14 cellular contexts compared by ENCODE assay signal in the genomic region with DNA sequence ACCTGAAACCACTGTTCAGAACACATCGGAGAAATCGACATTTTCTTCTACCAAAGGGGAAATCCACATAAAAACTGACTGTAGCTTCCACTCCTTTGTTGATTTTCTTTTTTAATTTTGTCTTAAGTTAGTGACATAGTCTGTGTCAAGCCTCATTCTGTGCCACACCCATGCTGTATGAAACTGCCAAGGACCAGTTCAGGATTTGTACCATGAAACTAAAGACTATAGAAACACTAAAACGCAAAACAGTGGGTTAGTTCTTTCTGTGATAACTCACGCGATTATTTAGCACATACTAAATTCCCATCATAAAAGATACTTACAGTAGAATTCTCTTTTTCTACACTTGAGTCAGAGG. TPM values are rescaled to one million over a fixed set of nuclear protein-coding genes. Genes with fewer than 3 reads are reported as not detected.
DNase-seq lines count a peak whose midpoint lies in the region; ATAC-seq, FAIRE-seq and TF ChIP-seq lines count a peak whose summit lies in the region.
"Had no signal": no experiment of that assay in that cellular context is flagged by ENCODE, and none has a peak within 500 bp of the region (broad histone marks: within the 10 kb centered on the region; RNA-seq: fewer than 3 reads in every experiment).

No MANE protein-coding gene starts in this region.

- no peaks in the 10 kb centered on the region for H3K36me3 ChIP-seq in kidney (ENCODE audit: control insufficient read depth in 1 of 2, insufficient read depth in 2 of 2, low read length in 2 of 2)

- ATAC-seq in stimulated activated naive B cell treated with anti-CD40 and anti-IgM and Interleukin-4, amounts not matched to agents 10 μg/mL and 1 μg/mL and 100 μg/mL, for 72 hours (replicated peaks): no peak

- DNase-seq in activated CD4-positive, alpha-beta T cell treated with anti-CD3 and anti-CD28 coated beads, Interleukin-2, amount 10 ng/mL, durations not matched to agents 24 days and 14 days: no peak
- DNase-seq in activated CD4-positive, alpha-beta T cell treated with anti-CD3 and anti-CD28 coated beads, Interleukin-2, amount 50 U/mL, for 1 hour: no peak
- DNase-seq in activated CD4-positive, alpha-beta memory T cell treated with anti-CD3 and anti-CD28 coated beads, Interleukin-2, amount 10 ng/mL, durations not matched to agents 7 days and 5 days: no peak
- DNase-seq in kidney (no peak), HFFc6 (no peak), RPMI8226 (no peak), activated gamma-delta T cell treated with Interleukin-2 at 50 U/mL for 16 hours (no peak)
- DNase-seq in stimulated activated naive B cell treated with anti-CD40 and anti-IgM and Interleukin-4, amounts not matched to agents 10 μg/mL and 1 μg/mL and 100 μg/mL, for 72 hours: no peak
- DNase-seq: activated CD4-positive, alpha-beta T cell treated with anti-CD3 and anti-CD28 coated beads for 1 hour; amniotic stem cell; dorsolateral prefrontal cortex; foreskin melanocyte; NCI-H446 had no signal

- no peak overlapping the region for H3K4me3 ChIP-seq in kidney (ENCODE audit: low read length in 2 of 2)
- H3K4me3 ChIP-seq: dorsolateral prefrontal cortex had no signal

- H3K27ac ChIP-seq in kidney (ENCODE audit: low read depth in 2 of 2, low read length in 2 of 2): peak overlapping the region; percentile 30 to 81

- peaks cover 49% of the 10 kb centered on the region for H3K4me1 Mint-ChIP-seq in activated CD4-positive, alpha-beta T cell treated with anti-CD3 and anti-CD28 coated beads, Interleukin-2, amount 10 ng/mL, durations not matched to agents 24 days and 14 days
- H3K4me1 Mint-ChIP-seq in activated CD4-positive, alpha-beta memory T cell treated with anti-CD3 and anti-CD28 coated beads, Interleukin-2, amount 10 ng/mL, durations not matched to agents 7 days and 5 days: peaks cover 60% of the 10 kb centered on the region
- peaks cover 37 to 56% of the 10 kb centered on the region in 2 donors for H3K4me1 Mint-ChIP-seq in stimulated activated naive B cell treated with anti-CD40 and anti-IgM and Interleukin-4, amounts not matched to agents 10 μg/mL and 1 μg/mL and 100 μg/mL, for 72 hours
- peaks cover 7% of the 10 kb centered on the region; the same call in 1 of the 2 replicates for H3K4me1 Mint-ChIP-seq in HFFc6 (ENCODE audit: low read depth)

- intact Hi-C loops in activated CD4-positive, alpha-beta T cell treated with anti-CD3 and anti-CD28 coated beads, Interleukin-2, amount 10 ng/mL, durations not matched to agents 24 days and 14 days (cut with micrococcal nuclease): no loop called here
- intact Hi-C loops in kidney (cut with DNase I): no loop called here

- H3K9me3 ChIP-seq in kidney (ENCODE audit: control insufficient read depth in 1 of 2, low read length in 2 of 2): no peaks in the 10 kb centered on the region

- CTCF ChIA-PET in activated CD4-positive, alpha-beta memory T cell treated with anti-CD3 and anti-CD28 coated beads, Interleukin-2, amount 10 ng/mL, durations not matched to agents 7 days and 5 days (lab: Charles Lee): interaction anchor here (0.9 to 4.7 kb wide), 3 partner anchors 8 to 53 kb away, joined by 3 to 30 read pairs (median 12); no protein-coding TSS in a partner anchor

- peaks cover 38% of the 10 kb centered on the region for H3K36me3 Mint-ChIP-seq in activated CD4-positive, alpha-beta T cell treated with anti-CD3 and anti-CD28 coated beads, Interleukin-2, amount 10 ng/mL, durations not matched to agents 24 days and 14 days (ENCODE audit: low read depth)
- H3K36me3 Mint-ChIP-seq in activated CD4-positive, alpha-beta memory T cell treated with anti-CD3 and anti-CD28 coated beads, Interleukin-2, amount 10 ng/mL, durations not matched to agents 7 days and 5 days (ENCODE audit: low read depth): peaks cover 58% of the 10 kb centered on the region
- H3K36me3 Mint-ChIP-seq in stimulated activated naive B cell treated with anti-CD40 and anti-IgM and Interleukin-4, amounts not matched to agents 10 μg/mL and 1 μg/mL and 100 μg/mL, for 72 hours: peaks cover 36 to 48% of the 10 kb centered on the region in 2 donors
- H3K36me3 Mint-ChIP-seq in HFFc6 (ENCODE audit: low read depth): peaks cover 9% of the 10 kb centered on the region; the same call in 1 of the 2 replicates

- H3K4me3 Mint-ChIP-seq in activated CD4-positive, alpha-beta T cell treated with anti-CD3 and anti-CD28 coated beads, Interleukin-2, amount 10 ng/mL, durations not matched to agents 24 days and 14 days: peak overlapping the region; percentile 78
- peak overlapping the region; percentile 69 for H3K4me3 Mint-ChIP-seq in activated CD4-positive, alpha-beta memory T cell treated with anti-CD3 and anti-CD28 coated beads, Interleukin-2, amount 10 ng/mL, durations not matched to agents 7 days and 5 days
- no peak overlapping the region for H3K4me3 Mint-ChIP-seq in stimulated activated naive B cell treated with anti-CD40 and anti-IgM and Interleukin-4, amounts not matched to agents 10 μg/mL and 1 μg/mL and 100 μg/mL, for 72 hours
- no peak overlapping the region for H3K4me3 Mint-ChIP-seq in HFFc6

- TF ChIP-seq CTCF in kidney (IDR thresholded peaks at IDR 0.05; ENCODE audit: borderline replicate concordance, extremely low read depth, insufficient read depth) (no peak), HFFc6 (IDR thresholded peaks at IDR 0.05) (no peak)

- POLR2A ChIA-PET in activated CD4-positive, alpha-beta memory T cell treated with anti-CD3 and anti-CD28 coated beads, Interleukin-2, amount 10 ng/mL, durations not matched to agents 7 days and 5 days (lab: Charles Lee): interaction anchor here (0.6 to 5.7 kb wide), 5 partner anchors 8 to 130 kb away, joined by 3 to 120 read pairs (median 5); partner anchors contain the start of gene UXS1

- no peaks in the 10 kb centered on the region for H3K27me3 Mint-ChIP-seq in activated CD4-positive, alpha-beta T cell treated with anti-CD3 and anti-CD28 coated beads, Interleukin-2, amount 10 ng/mL, durations not matched to agents 24 days and 14 days
- H3K27me3 Mint-ChIP-seq in activated CD4-positive, alpha-beta memory T cell treated with anti-CD3 and anti-CD28 coated beads, Interleukin-2, amount 10 ng/mL, durations not matched to agents 7 days and 5 days: no peaks in the 10 kb centered on the region
- H3K27me3 Mint-ChIP-seq in stimulated activated naive B cell treated with anti-CD40 and anti-IgM and Interleukin-4, amounts not matched to agents 10 μg/mL and 1 μg/mL and 100 μg/mL, for 72 hours: no peaks in the 10 kb centered on the region
- H3K27me3 Mint-ChIP-seq in HFFc6 (ENCODE audit: insufficient read depth): no peaks in the 10 kb centered on the region; the same call in 1 of the 2 replicates

- peak overlapping the region; percentile 89 for H3K27ac Mint-ChIP-seq in activated CD4-positive, alpha-beta T cell treated with anti-CD3 and anti-CD28 coated beads, Interleukin-2, amount 10 ng/mL, durations not matched to agents 24 days and 14 days
- peak overlapping the region; percentile 90 for H3K27ac Mint-ChIP-seq in activated CD4-positive, alpha-beta memory T cell treated with anti-CD3 and anti-CD28 coated beads, Interleukin-2, amount 10 ng/mL, durations not matched to agents 7 days and 5 days
- H3K27ac Mint-ChIP-seq in stimulated activated naive B cell treated with anti-CD40 and anti-IgM and Interleukin-4, amounts not matched to agents 10 μg/mL and 1 μg/mL and 100 μg/mL, for 72 hours: peak overlapping the region; percentile 72
- no peak overlapping the region for H3K27ac Mint-ChIP-seq in HFFc6

- no peak for FAIRE-seq in kidney (lab: Jason Lieb, UNC)
- FAIRE-seq: islet of Langerhans had no signal

- H3K4me1 ChIP-seq in kidney (ENCODE audit: control insufficient read depth in 1 of 2, insufficient read depth in 1 of 2, low read depth in 1 of 2, low read length in 2 of 2): peaks cover 17 to 19% of the 10 kb centered on the region in 2 donors

- peak overlapping the region in 1 of 2 donors; percentile 24 for H3K9ac ChIP-seq in kidney (ENCODE audit: low read length in 2 of 2)

- no peaks in the 10 kb centered on the region for H3K9me3 Mint-ChIP-seq in activated CD4-positive, alpha-beta T cell treated with anti-CD3 and anti-CD28 coated beads, Interleukin-2, amount 10 ng/mL, durations not matched to agents 24 days and 14 days
- no peaks in the 10 kb centered on the region for H3K9me3 Mint-ChIP-seq in activated CD4-positive, alpha-beta memory T cell treated with anti-CD3 and anti-CD28 coated beads, Interleukin-2, amount 10 ng/mL, durations not matched to agents 7 days and 5 days
- H3K9me3 Mint-ChIP-seq in stimulated activated naive B cell treated with anti-CD40 and anti-IgM and Interleukin-4, amounts not matched to agents 10 μg/mL and 1 μg/mL and 100 μg/mL, for 72 hours: peaks cover 0 to 1% of the 10 kb centered on the region in 2 donors
- no peaks in the 10 kb centered on the region for H3K9me3 Mint-ChIP-seq in HFFc6

RNA-seq across cellular contexts. Expression of gene UXS1, which starts 54.5 kb away (rescaled TPM):
- 34.9 and 37.6 TPM in 2 replicates for total RNA-seq in activated CD4-positive, alpha-beta T cell treated with anti-CD3 and anti-CD28 coated beads, Interleukin-2, amount 10 ng/mL, durations not matched to agents 24 days and 14 days
- 10 to 100 TPM; 74.4 to 74.6 TPM for total RNA-seq in activated CD4-positive, alpha-beta memory T cell treated with anti-CD3 and anti-CD28 coated beads, Interleukin-2, amount 10 ng/mL, durations not matched to agents 7 days and 5 days
- total RNA-seq in kidney: 56.6 TPM
- 74.4 TPM for polyA plus RNA-seq in kidney (ENCODE audit: insufficient read depth, low read depth, low replicate concordance)
- 10 to 100 TPM; 40.0 to 51.9 (median 44.5) TPM for total RNA-seq in HFFc6 (2021; fragmentation: NEBNext Ultra II Directional; extraction: Animal tissue kit (Norgen Biotek cat#: 25700))

Comparison
In these comparisons a context has a peak if more than half of its experiments do, and no peak if none do; other contexts are left out.
1. H3K4me3 Mint-ChIP-seq: peak in activated CD4-positive, alpha-beta T cell treated with anti-CD3 and anti-CD28 coated beads, Interleukin-2, amount 10 ng/mL, durations not matched to agents 24 days and 14 days (single experiment) and activated CD4-positive, alpha-beta memory T cell treated with anti-CD3 and anti-CD28 coated beads, Interleukin-2, amount 10 ng/mL, durations not matched to agents 7 days and 5 days (single experiment); none in stimulated activated naive B cell treated with anti-CD40 and anti-IgM and Interleukin-4, amounts not matched to agents 10 μg/mL and 1 μg/mL and 100 μg/mL, for 72 hours (0 of 2) and HFFc6 (single experiment).